Comparison of ENCODE assay signal across 1 cellular context in the genomic region with DNA sequence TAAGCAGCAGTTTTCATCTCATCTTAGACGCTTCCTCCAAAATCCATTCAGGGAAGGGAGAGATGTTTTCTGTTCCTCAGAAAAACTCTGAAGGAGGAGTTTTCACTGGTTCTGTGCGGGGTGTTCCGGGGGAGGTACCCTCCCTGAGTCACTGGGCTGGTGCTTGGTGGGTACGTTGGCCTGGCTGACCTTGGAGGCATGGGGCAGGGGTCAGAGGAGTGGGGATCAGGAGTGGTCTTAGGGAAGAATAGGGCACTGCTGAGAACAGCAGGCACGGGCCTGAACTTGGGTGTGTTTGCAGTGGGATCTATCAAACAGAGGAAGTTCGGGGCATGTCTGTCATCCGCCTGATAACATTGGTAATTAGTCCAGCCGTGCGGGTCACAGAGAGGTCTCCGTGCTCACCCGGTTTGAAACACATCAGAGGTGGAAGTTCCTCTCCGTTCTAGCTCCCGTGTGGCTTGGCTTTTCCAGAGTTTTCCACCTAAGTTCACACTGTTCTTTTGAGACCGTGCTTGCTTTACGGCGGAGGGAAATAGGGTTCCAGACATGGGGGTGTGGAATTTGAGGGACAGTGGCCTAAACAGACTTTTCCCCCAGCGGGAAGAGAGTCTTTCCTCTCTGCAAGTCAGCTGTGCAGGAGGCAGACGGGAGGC.
TF ChIP-seq lines count a peak whose summit lies in the region.

No MANE protein-coding gene starts in this region.

TF ChIP-seq in K562, 482 proteins besides CTCF, POLR2A, EP300 and RAD21 (continued from another document and continues in another):
- TF ChIP-seq, protein P1, sequence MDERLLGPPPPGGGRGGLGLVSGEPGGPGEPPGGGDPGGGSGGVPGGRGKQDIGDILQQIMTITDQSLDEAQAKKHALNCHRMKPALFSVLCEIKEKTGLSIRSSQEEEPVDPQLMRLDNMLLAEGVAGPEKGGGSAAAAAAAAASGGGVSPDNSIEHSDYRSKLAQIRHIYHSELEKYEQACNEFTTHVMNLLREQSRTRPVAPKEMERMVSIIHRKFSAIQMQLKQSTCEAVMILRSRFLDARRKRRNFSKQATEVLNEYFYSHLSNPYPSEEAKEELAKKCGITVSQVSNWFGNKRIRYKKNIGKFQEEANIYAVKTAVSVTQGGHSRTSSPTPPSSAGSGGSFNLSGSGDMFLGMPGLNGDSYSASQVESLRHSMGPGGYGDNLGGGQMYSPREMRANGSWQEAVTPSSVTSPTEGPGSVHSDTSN (CRISPR knock-in tag; IDR thresholded peaks at IDR 0.05; ENCODE audit: low read depth) = no peak
- TF ChIP-seq, protein P1 (tag; conservative IDR thresholded peaks at IDR 0.05; ENCODE audit: low read depth) = peak; percentile 79
- TF ChIP-seq GATAD2B (IDR thresholded peaks at IDR 0.05; ENCODE audit: borderline replicate concordance) = peak; percentile 32; the same call in 1 of the 2 replicates
- 0 out of 2 replicates have a peak, but pooled peaks have one; percentile 19 for TF ChIP-seq NR2F6 (CRISPR knock-in tag; IDR thresholded peaks at IDR 0.05)
- TF ChIP-seq NFXL1 (CRISPR knock-in tag; IDR thresholded peaks at IDR 0.05) = peak; percentile 35; the same call in 1 of the 2 replicates
- no peak for TF ChIP-seq ZNF311 (CRISPR knock-in tag; IDR thresholded peaks at IDR 0.05)
- TF ChIP-seq, protein P2, sequence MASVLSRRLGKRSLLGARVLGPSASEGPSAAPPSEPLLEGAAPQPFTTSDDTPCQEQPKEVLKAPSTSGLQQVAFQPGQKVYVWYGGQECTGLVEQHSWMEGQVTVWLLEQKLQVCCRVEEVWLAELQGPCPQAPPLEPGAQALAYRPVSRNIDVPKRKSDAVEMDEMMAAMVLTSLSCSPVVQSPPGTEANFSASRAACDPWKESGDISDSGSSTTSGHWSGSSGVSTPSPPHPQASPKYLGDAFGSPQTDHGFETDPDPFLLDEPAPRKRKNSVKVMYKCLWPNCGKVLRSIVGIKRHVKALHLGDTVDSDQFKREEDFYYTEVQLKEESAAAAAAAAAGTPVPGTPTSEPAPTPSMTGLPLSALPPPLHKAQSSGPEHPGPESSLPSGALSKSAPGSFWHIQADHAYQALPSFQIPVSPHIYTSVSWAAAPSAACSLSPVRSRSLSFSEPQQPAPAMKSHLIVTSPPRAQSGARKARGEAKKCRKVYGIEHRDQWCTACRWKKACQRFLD (CRISPR knock-in tag; IDR thresholded peaks at IDR 0.05) = peak; percentile 36; the same call in 1 of the 2 replicates
- peak; percentile 96 for TF ChIP-seq BCOR (IDR thresholded peaks at IDR 0.05)
- peak; percentile 67 for TF ChIP-seq KLF16 (IDR thresholded peaks at IDR 0.05)
- TF ChIP-seq DPF2 (IDR thresholded peaks at IDR 0.05) = peak; percentile 94
- TF ChIP-seq, protein P3, sequence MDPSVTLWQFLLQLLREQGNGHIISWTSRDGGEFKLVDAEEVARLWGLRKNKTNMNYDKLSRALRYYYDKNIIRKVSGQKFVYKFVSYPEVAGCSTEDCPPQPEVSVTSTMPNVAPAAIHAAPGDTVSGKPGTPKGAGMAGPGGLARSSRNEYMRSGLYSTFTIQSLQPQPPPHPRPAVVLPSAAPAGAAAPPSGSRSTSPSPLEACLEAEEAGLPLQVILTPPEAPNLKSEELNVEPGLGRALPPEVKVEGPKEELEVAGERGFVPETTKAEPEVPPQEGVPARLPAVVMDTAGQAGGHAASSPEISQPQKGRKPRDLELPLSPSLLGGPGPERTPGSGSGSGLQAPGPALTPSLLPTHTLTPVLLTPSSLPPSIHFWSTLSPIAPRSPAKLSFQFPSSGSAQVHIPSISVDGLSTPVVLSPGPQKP (CRISPR knock-in tag; IDR thresholded peaks at IDR 0.05) = no peak
- TF ChIP-seq PPARD (CRISPR knock-in tag; IDR thresholded peaks at IDR 0.05) = 0 out of 2 replicates have a peak, but pooled peaks have one; percentile 15
- TF ChIP-seq ZNF584 (CRISPR knock-in tag; IDR thresholded peaks at IDR 0.05; ENCODE audit: low read depth) = peak; percentile 89
- TF ChIP-seq EGR1 (conservative IDR thresholded peaks at IDR 0.05) = peak; percentile 32
- peak; percentile 59; the same call in 1 of the 2 replicates for TF ChIP-seq FOSL1 (tag; conservative IDR thresholded peaks at IDR 0.05)
- TF ChIP-seq BHLHE40 (IDR thresholded peaks at IDR 0.05; ENCODE audit: low read length) = peak; percentile 92
- no peak for TF ChIP-seq ZNF589 (CRISPR knock-in tag; IDR thresholded peaks at IDR 0.05; ENCODE audit: low read depth)
- TF ChIP-seq, protein P4, sequence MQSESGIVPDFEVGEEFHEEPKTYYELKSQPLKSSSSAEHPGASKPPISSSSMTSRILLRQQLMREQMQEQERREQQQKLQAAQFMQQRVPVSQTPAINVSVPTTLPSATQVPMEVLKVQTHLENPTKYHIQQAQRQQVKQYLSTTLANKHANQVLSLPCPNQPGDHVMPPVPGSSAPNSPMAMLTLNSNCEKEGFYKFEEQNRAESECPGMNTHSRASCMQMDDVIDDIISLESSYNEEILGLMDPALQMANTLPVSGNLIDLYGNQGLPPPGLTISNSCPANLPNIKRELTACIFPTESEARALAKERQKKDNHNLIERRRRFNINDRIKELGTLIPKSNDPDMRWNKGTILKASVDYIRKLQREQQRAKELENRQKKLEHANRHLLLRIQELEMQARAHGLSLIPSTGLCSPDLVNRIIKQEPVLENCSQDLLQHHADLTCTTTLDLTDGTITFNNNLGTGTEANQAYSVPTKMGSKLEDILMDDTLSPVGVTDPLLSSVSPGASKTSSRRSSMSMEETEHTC (IDR thresholded peaks at IDR 0.05) = peak; percentile 64; the same call in 1 of the 2 replicates
- TF ChIP-seq GATA2 (CRISPR knock-in tag; IDR thresholded peaks at IDR 0.05) = peak; percentile 77
- 0 out of 2 replicates have a peak, but pooled peaks have one; percentile 45 for TF ChIP-seq MTA1 (IDR thresholded peaks at IDR 0.05; ENCODE audit: borderline replicate concordance)
- TF ChIP-seq KLF6 (CRISPR knock-in tag; IDR thresholded peaks at IDR 0.05; ENCODE audit: borderline replicate concordance) = 0 out of 2 replicates have a peak, but pooled peaks have one; percentile 44
- TF ChIP-seq, protein P5, sequence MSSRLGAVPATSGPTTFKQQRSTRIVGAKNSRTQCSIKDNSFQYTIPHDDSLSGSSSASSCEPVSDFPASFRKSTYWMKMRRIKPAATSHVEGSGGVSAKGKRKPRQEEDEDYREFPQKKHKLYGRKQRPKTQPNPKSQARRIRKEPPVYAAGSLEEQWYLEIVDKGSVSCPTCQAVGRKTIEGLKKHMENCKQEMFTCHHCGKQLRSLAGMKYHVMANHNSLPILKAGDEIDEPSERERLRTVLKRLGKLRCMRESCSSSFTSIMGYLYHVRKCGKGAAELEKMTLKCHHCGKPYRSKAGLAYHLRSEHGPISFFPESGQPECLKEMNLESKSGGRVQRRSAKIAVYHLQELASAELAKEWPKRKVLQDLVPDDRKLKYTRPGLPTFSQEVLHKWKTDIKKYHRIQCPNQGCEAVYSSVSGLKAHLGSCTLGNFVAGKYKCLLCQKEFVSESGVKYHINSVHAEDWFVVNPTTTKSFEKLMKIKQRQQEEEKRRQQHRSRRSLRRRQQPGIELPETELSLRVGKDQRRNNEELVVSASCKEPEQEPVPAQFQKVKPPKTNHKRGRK (tag; IDR thresholded peaks at IDR 0.05) = no peak
- peak; percentile 80 for TF ChIP-seq ETV1 (tag; conservative IDR thresholded peaks at IDR 0.05; ENCODE audit: low read depth)
- TF ChIP-seq TRIM24 (IDR thresholded peaks at IDR 0.05) = peak; percentile 43 to 65; a peak in 3 of 4 replicates
- TF ChIP-seq YY1 (IDR thresholded peaks at IDR 0.05; ENCODE audit: borderline replicate concordance in 1 of 3, control insufficient read depth in 1 of 3, extremely low read depth in 1 of 3, insufficient read depth in 3 of 3, insufficient read length in 1 of 3, insufficient replicate concordance in 2 of 3, low read depth in 1 of 3, low read length in 2 of 3) = no peak
- TF ChIP-seq, protein P6, sequence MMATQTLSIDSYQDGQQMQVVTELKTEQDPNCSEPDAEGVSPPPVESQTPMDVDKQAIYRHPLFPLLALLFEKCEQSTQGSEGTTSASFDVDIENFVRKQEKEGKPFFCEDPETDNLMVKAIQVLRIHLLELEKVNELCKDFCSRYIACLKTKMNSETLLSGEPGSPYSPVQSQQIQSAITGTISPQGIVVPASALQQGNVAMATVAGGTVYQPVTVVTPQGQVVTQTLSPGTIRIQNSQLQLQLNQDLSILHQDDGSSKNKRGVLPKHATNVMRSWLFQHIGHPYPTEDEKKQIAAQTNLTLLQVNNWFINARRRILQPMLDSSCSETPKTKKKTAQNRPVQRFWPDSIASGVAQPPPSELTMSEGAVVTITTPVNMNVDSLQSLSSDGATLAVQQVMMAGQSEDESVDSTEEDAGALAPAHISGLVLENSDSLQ (IDR thresholded peaks at IDR 0.05) = peak; percentile 93
- peak; percentile 64; the same call in 1 of the 2 replicates for TF ChIP-seq JUND (IDR thresholded peaks at IDR 0.05; ENCODE audit: borderline replicate concordance, low read depth, low read length)
- TF ChIP-seq JUND (tag; IDR thresholded peaks at IDR 0.05; ENCODE audit: borderline replicate concordance, low read depth, low read length) = peak; percentile 70; the same call in 1 of the 3 replicates
- TF ChIP-seq, protein P7, sequence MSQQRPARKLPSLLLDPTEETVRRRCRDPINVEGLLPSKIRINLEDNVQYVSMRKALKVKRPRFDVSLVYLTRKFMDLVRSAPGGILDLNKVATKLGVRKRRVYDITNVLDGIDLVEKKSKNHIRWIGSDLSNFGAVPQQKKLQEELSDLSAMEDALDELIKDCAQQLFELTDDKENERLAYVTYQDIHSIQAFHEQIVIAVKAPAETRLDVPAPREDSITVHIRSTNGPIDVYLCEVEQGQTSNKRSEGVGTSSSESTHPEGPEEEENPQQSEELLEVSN (IDR thresholded peaks at IDR 0.05; ENCODE audit: borderline replicate concordance in 1 of 2, extremely low read depth in 1 of 2, insufficient read depth in 1 of 2, insufficient read length in 1 of 2, low read depth in 1 of 2, low read length in 1 of 2, poor library complexity in 1 of 2, severe bottlenecking in 1 of 2) = peak in 1 of 2 experiments; percentile 18
- TF ChIP-seq CBX1 (IDR thresholded peaks at IDR 0.05; ENCODE audit: low read depth) = 0 out of 2 replicates have a peak, but pooled peaks have one; percentile 62
- TF ChIP-seq CREB1 (IDR thresholded peaks at IDR 0.05) = peak; percentile 54; the same call in 1 of the 2 replicates
- 0 out of 2 replicates have a peak, but pooled peaks have one; percentile 44 for TF ChIP-seq CREB1 (CRISPR knock-in tag; IDR thresholded peaks at IDR 0.05)
- TF ChIP-seq SIN3A (IDR thresholded peaks at IDR 0.05; ENCODE audit: borderline replicate concordance in 2 of 2, control insufficient read depth in 1 of 2, low read depth in 2 of 2, low read length in 2 of 2) = peak in 1 of 2 experiments; percentile 89; a peak in 2 of 4 replicates
- no peak for TF ChIP-seq ZSCAN32 (CRISPR knock-in tag; IDR thresholded peaks at IDR 0.05)
- peak; percentile 75 for TF ChIP-seq HDAC2 (IDR thresholded peaks at IDR 0.05)
- TF ChIP-seq NR2C1 (IDR thresholded peaks at IDR 0.05) = peak; percentile 71; the same call in 1 of the 2 replicates
- peak; percentile 77 for TF ChIP-seq NR2C1 (tag; IDR thresholded peaks at IDR 0.05)
- peak; percentile 80 for TF ChIP-seq CBFA2T2 (conservative IDR thresholded peaks at IDR 0.05)
- no peak for TF ChIP-seq NR2C2 (CRISPR knock-in tag; IDR thresholded peaks at IDR 0.05)
- peak; percentile 86 for TF ChIP-seq NR2C2 (tag; IDR thresholded peaks at IDR 0.05)
- peak; percentile 60 for TF ChIP-seq GATAD2A (IDR thresholded peaks at IDR 0.05)
- TF ChIP-seq HLTF (IDR thresholded peaks at IDR 0.05) = no peak; the same call in 1 of the 2 replicates
- TF ChIP-seq, protein P8, sequence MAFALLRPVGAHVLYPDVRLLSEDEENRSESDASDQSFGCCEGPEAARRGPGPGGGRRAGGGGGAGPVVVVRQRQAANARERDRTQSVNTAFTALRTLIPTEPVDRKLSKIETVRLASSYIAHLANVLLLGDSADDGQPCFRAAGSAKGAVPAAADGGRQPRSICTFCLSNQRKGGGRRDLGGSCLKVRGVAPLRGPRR (CRISPR knock-in tag; IDR thresholded peaks at IDR 0.05) = 0 out of 2 replicates have a peak, but pooled peaks have one; percentile 55
- TF ChIP-seq LCOR (CRISPR knock-in tag; IDR thresholded peaks at IDR 0.05) = 0 out of 2 replicates have a peak, but pooled peaks have one; percentile 9
- TF ChIP-seq, protein P9, sequence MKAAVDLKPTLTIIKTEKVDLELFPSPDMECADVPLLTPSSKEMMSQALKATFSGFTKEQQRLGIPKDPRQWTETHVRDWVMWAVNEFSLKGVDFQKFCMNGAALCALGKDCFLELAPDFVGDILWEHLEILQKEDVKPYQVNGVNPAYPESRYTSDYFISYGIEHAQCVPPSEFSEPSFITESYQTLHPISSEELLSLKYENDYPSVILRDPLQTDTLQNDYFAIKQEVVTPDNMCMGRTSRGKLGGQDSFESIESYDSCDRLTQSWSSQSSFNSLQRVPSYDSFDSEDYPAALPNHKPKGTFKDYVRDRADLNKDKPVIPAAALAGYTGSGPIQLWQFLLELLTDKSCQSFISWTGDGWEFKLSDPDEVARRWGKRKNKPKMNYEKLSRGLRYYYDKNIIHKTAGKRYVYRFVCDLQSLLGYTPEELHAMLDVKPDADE (conservative IDR thresholded peaks at IDR 0.05; ENCODE audit: control insufficient read depth, low read depth, low read length) = 0 out of 2 replicates have a peak, but pooled peaks have one; percentile 62
- peak; percentile 90 for TF ChIP-seq MYNN (IDR thresholded peaks at IDR 0.05)
- TF ChIP-seq MYNN (CRISPR knock-in tag; IDR thresholded peaks at IDR 0.05) = no peak
- no peak for TF ChIP-seq ZNF551 (CRISPR knock-in tag; IDR thresholded peaks at IDR 0.05)
- peak; percentile 83 for TF ChIP-seq SMAD4 (CRISPR knock-in tag; conservative IDR thresholded peaks at IDR 0.05)
- peak; percentile 80 for TF ChIP-seq SMARCC2 (IDR thresholded peaks at IDR 0.05; ENCODE audit: low read depth)
- TF ChIP-seq, protein P10, sequence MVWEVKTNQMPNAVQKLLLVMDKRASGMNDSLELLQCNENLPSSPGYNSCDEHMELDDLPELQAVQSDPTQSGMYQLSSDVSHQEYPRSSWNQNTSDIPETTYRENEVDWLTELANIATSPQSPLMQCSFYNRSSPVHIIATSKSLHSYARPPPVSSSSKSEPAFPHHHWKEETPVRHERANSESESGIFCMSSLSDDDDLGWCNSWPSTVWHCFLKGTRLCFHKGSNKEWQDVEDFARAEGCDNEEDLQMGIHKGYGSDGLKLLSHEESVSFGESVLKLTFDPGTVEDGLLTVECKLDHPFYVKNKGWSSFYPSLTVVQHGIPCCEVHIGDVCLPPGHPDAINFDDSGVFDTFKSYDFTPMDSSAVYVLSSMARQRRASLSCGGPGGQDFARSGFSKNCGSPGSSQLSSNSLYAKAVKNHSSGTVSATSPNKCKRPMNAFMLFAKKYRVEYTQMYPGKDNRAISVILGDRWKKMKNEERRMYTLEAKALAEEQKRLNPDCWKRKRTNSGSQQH (CRISPR knock-in tag; IDR thresholded peaks at IDR 0.05) = 0 out of 2 replicates have a peak, but pooled peaks have one; percentile 5
- TF ChIP-seq MBD2 (IDR thresholded peaks at IDR 0.05; ENCODE audit: borderline replicate concordance, low read depth) = peak; percentile 73; the same call in 1 of the 2 replicates
